Comparison of ENCODE assay signal across 8 cellular contexts in the genomic region with DNA sequence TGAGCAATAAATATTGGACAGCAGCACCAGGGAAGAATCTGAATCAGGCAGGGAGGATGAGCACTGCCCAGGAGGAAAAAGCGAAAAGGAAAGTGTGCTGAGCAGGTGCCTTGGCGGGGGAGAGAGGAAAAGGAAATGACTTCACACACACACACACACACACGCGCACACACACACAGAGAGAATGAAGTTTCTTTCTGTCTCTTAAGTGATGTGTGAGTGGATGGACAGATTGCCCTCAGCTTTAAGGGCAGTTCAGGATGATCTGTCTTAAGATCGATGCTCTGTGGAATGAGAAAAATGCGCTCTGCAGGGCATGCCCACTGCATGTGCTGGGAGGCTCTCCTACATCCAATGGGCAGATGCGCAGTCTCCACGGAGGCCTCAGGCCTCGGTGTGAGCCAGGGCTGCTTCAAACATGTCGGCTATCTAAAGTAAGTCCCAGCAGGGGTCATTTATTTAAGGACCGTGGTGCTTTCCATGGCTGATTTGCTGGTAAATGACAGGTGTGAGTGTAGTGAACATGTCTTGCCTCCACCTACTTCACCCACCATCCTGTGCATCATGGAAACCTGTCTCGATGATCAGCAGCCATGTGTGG. TPM values are rescaled to one million over a fixed set of nuclear protein-coding genes. Genes with fewer than 3 reads are reported as not detected.
DNase-seq lines count a peak whose midpoint lies in the region; ATAC-seq and TF ChIP-seq lines count a peak whose summit lies in the region.

No MANE protein-coding gene starts in this region.

- H3K4me3 ChIP-seq in Loucy (ENCODE audit: low read length, poor library complexity, severe bottlenecking) (peak overlapping the region; percentile 90), ascending aorta (peak overlapping the region; percentile 79 to 86), prostate gland (peak overlapping the region; percentile 72)

- H4K20me1 ChIP-seq in Loucy (ENCODE audit: insufficient read depth, low read length, poor library complexity, severe bottlenecking), result no peaks in the 10 kb centered on the region

- H3K9me2 ChIP-seq in Loucy (replicated peaks; ENCODE audit: low read depth, low read length), result no peaks in the 10 kb centered on the region

- peak overlapping the region; percentile 86 for H3K4me2 ChIP-seq in Loucy (ENCODE audit: low read depth, low read length, poor library complexity, severe bottlenecking)

- 17% methylated on average over 12 of the region's 12 CpGs for WGBS in prostate gland

- peak; percentile 31 for ATAC-seq in GM21576 (IDR thresholded peaks at IDR 0.05; ENCODE audit: unreplicated experiment)

- no peaks in the 10 kb centered on the region for H3K36me3 ChIP-seq in Loucy (ENCODE audit: insufficient read depth, low read length)
- H3K36me3 ChIP-seq in ascending aorta, result no peaks in the 10 kb centered on the region
- H3K36me3 ChIP-seq in prostate gland, result no peaks in the 10 kb centered on the region

- H3K9me3 ChIP-seq in Loucy (ENCODE audit: insufficient read depth, low read depth, low read length) (no peaks in the 10 kb centered on the region), ascending aorta (no peaks in the 10 kb centered on the region), prostate gland (no peaks in the 10 kb centered on the region)

- DNase-seq in EH (ENCODE audit: low read depth) (peak; percentile 69), SW480 (ENCODE audit: low spot score) (peak; percentile 91), ascending aorta (ENCODE audit: low spot score in 2 of 2) (no peak), hepatic stellate cell (ENCODE audit: low spot score) (peak; percentile 33), prostate gland (ENCODE audit: low spot score) (peak; percentile 61), HPDE6-E6E7 (ENCODE audit: extremely low spot score) (no peak)

- peaks cover 6% of the 10 kb centered on the region for H3F3A ChIP-seq in Loucy (ENCODE audit: low read depth)

- intact Hi-C loops in ascending aorta (cut with DNase I), result loop anchor here (1.0 to 5.0 kb wide), 3 partner anchors 88 to 1039 kb away; a partner anchor contains a TSS
- intact Hi-C loops in prostate gland (cut with DNase I), result no loop called here

- TF ChIP-seq CTCF in Loucy (conservative IDR thresholded peaks at IDR 0.05; ENCODE audit: low read length) (no peak), ascending aorta (IDR thresholded peaks at IDR 0.05) (no peak), prostate gland (IDR thresholded peaks at IDR 0.05) (no peak)

- H3K27me3 ChIP-seq in Loucy (ENCODE audit: insufficient read depth, low read length, poor library complexity, severe bottlenecking) (no peaks in the 10 kb centered on the region), ascending aorta (no peaks in the 10 kb centered on the region), prostate gland (replicated peaks; ENCODE audit: insufficient read depth) (no peaks in the 10 kb centered on the region)

- peak; percentile 31 for TF ChIP-seq POLR2A in prostate gland (IDR thresholded peaks at IDR 0.05)

- peaks cover 11% of the 10 kb centered on the region for H3K4me1 ChIP-seq in Loucy (ENCODE audit: insufficient read depth, low read length, poor library complexity, severe bottlenecking)
- peaks cover 0 to 18% of the 10 kb centered on the region in 2 donors for H3K4me1 ChIP-seq in ascending aorta
- H3K4me1 ChIP-seq in prostate gland (replicated peaks), result peaks cover 3% of the 10 kb centered on the region

- peak overlapping the region; percentile 96 to 98 for H3K27ac ChIP-seq in ascending aorta
- peak overlapping the region; percentile 97 for H3K27ac ChIP-seq in prostate gland

- H2AFZ ChIP-seq in Loucy (ENCODE audit: low read length), result peak overlapping the region; percentile 54

- H3K79me2 ChIP-seq in Loucy (ENCODE audit: insufficient read depth, low read length), result peaks cover 22% of the 10 kb centered on the region

- peak overlapping the region; percentile 98 for H3K9ac ChIP-seq in Loucy (ENCODE audit: low read depth, low read length, poor library complexity, severe bottlenecking)

RNA-seq across cellular contexts. Expression of a gene that starts 2.5 kb away (rescaled TPM):
- total RNA-seq in ascending aorta (8.7 TPM), prostate gland (10 to 100 TPM; 28.9 to 33.7 TPM)

Comparison
In these comparisons a context has a peak if more than half of its experiments do, and no peak if none do; other contexts are left out.
1. DNase-seq: peak in EH (single experiment), SW480 (single experiment), hepatic stellate cell (single experiment) and prostate gland (single experiment); none in ascending aorta (0 of 2) and HPDE6-E6E7 (single experiment).
2. Peak in every context shown above with its lines, with median percentiles within 50 percentile points of each other: H3K4me3 ChIP-seq.